In the genomic region with DNA sequence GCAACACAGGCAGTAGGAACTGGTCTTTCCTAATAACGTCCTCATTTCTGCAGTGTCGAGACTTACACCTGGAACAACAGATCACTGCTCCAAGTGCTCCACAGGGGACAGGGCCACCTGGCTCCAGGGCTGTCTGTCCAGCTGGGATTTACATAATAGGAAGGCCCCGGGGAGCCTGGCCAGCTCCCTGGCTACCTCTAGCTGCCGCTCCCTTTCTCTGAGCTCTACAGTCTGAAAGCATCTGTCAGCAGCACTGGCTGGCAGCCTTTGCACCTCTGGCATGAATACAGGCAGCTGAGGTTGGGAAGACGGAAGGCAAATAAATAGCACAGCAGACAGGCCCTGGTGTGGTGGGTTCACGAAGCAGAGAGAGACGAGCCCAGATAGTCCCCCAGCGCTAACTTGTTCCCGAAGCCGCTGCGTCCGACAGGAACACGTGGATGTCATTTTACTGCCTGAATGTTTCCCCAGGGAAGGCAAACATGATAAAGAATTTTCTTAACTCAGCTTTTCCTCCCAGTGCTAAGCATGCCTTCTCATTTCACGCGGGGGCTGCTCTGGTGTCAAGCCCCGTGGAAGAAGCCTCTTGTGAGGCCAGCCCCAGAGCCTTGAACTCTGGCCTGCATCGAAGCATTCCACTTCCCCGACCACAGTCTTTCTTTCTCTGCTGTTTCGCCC, we compare ENCODE assay signal across 10 cellular contexts.
DNase-seq lines count a peak whose midpoint lies in the region; ATAC-seq and TF ChIP-seq lines count a peak whose summit lies in the region.
"Had no signal": no experiment of that assay in that cellular context is flagged by ENCODE, and none has a peak within 500 bp of the region (broad histone marks: within the 10 kb centered on the region; RNA-seq: fewer than 3 reads in every experiment).

No MANE protein-coding gene starts in this region.

- H3K4me1 ChIP-seq in endodermal cell (ENCODE audit: control insufficient read depth, insufficient read depth, low read length), result peaks cover 10% of the 10 kb centered on the region
- H3K4me1 ChIP-seq in lower lobe of right lung, result peaks cover 30% of the 10 kb centered on the region

- no peak for TF ChIP-seq CTCF in endodermal cell (conservative IDR thresholded peaks at IDR 0.05)
- no peak for TF ChIP-seq CTCF in lower lobe of right lung (IDR thresholded peaks at IDR 0.05)

- no peak overlapping the region for H3K27ac ChIP-seq in endodermal cell (ENCODE audit: low read depth, low read length)
- H3K27ac ChIP-seq in lower lobe of right lung, result peak overlapping the region; percentile 41
- no peak overlapping the region for H3K27ac ChIP-seq in substantia nigra (ENCODE audit: low read depth, low read length, poor library complexity, severe bottlenecking)

- no peak overlapping the region for H3K4me3 Mint-ChIP-seq in endodermal cell

- no peaks in the 10 kb centered on the region for H3K36me3 Mint-ChIP-seq in endodermal cell (ENCODE audit: low read depth)

- H3K9ac ChIP-seq in endodermal cell (ENCODE audit: extremely low read depth, low read length, poor library complexity, severe bottlenecking), result no peak overlapping the region

- H3K27me3 ChIP-seq in endodermal cell (ENCODE audit: control insufficient read depth, insufficient read depth, low read length, poor library complexity, severe bottlenecking) (no peaks in the 10 kb centered on the region), lower lobe of right lung (ENCODE audit: low read depth) (no peaks in the 10 kb centered on the region)

- H3K36me3 ChIP-seq in endodermal cell (ENCODE audit: control insufficient read depth, insufficient read depth, low read length) (no peaks in the 10 kb centered on the region), lower lobe of right lung (no peaks in the 10 kb centered on the region)

- H3K9me3 ChIP-seq in endodermal cell (ENCODE audit: control insufficient read depth, low read length) (no peaks in the 10 kb centered on the region), lower lobe of right lung (no peaks in the 10 kb centered on the region)

- H3K27me3 Mint-ChIP-seq in endodermal cell (ENCODE audit: insufficient read depth), result no peaks in the 10 kb centered on the region

- peak; percentile 23 to 42 for ATAC-seq in lower lobe of right lung
- no peak for ATAC-seq in GM21717 (IDR thresholded peaks at IDR 0.05; ENCODE audit: unreplicated experiment)
- ATAC-seq in GM21529 (IDR thresholded peaks at IDR 0.05; ENCODE audit: unreplicated experiment), result no peak

- intact Hi-C loops in lower lobe of right lung (cut with DNase I), result no loop called here

- H3K9me3 Mint-ChIP-seq in endodermal cell, result no peaks in the 10 kb centered on the region

- 66 to 71% methylated on average over 19 of the region's 19 CpGs for WGBS in endodermal cell (ENCODE audit: insufficient coverage in 1 of 2, insufficient read length in 1 of 2), 2 experiments

- peaks cover 33% of the 10 kb centered on the region for H3K4me1 Mint-ChIP-seq in endodermal cell

- DNase-seq in NCI-H1417 (lab: John Stamatoyannopoulos, UW) (peak in 2 of 3 experiments; percentile 68 to 87), endodermal cell (peak; percentile 67), lower lobe of right lung (peak; percentile 44), substantia nigra (lab: John Stamatoyannopoulos, UW) (peak in 26 of 49 donors; percentile 4 to 63 (median 40)), NCI-H2227 (lab: John Stamatoyannopoulos, UW; ENCODE audit: unreplicated experiment) (no peak)
- no peak for DNase-seq in activated CD4-positive, alpha-beta T cell treated with anti-CD3 and anti-CD28 coated beads, Interleukin-2, amount 50 U/mL, for 48 hours
- DNase-seq: DMS153, NCI-H1105 treated with DMSO at 0.1 percent for 48 hours had no signal

- H3K27ac Mint-ChIP-seq in endodermal cell, result peak overlapping the region; percentile 49

- no peak overlapping the region for H3K4me3 ChIP-seq in endodermal cell (ENCODE audit: low read length)
- H3K4me3 ChIP-seq in lower lobe of right lung, result no peak overlapping the region

Comparison
In these comparisons a context has a peak if more than half of its experiments do, and no peak if none do; other contexts are left out.
1. DNase-seq: peak in NCI-H1417 (2 of 3), endodermal cell (single experiment), lower lobe of right lung (single experiment) and substantia nigra (26 of 49); none in NCI-H2227 (single experiment) and activated CD4-positive, alpha-beta T cell treated with anti-CD3 and anti-CD28 coated beads, Interleukin-2, amount 50 U/mL, for 48 hours (0 of 2).
2. ATAC-seq: peak in lower lobe of right lung (2 of 2); none in GM21717 (single experiment) and GM21529 (single experiment).